In the genomic region with DNA sequence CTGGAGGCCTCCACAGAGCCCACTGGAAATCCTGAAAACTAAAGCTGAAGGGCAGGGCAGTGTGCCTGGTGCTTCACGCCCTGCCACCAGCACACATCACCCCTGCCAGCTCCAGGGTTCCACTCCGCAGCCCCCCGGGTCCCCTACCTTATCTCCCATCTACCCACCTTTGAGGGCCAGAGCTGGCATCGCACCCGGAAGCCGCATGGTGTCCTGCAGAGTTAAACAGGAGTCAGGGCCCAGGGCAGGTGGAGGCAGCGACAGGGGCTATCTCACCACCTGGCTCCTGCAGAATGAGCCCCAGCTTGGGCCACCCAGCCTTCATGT, we compare ENCODE assay signal across 17 cellular contexts. TPM values are rescaled to one million over a fixed set of nuclear protein-coding genes. Genes with fewer than 3 reads are reported as not detected.
DNase-seq lines count a peak whose midpoint lies in the region; ATAC-seq, FAIRE-seq and TF ChIP-seq lines count a peak whose summit lies in the region.
"Had no signal": no experiment of that assay in that cellular context is flagged by ENCODE, and none has a peak within 500 bp of the region (broad histone marks: within the 10 kb centered on the region; RNA-seq: fewer than 3 reads in every experiment).

No MANE protein-coding gene starts in this region.

- ATAC-seq in thoracic aorta (ENCODE audit: insufficient number of reproducible peaks, low FRiP score, low read depth): no peak
- ATAC-seq: activated naive CD4-positive, alpha-beta T cell treated with anti-CD3 and anti-CD28 coated beads, Interleukin-2, amount 50 U/mL, for 72 hours had no signal

- TF ChIP-seq POLR2A in H1 (IDR thresholded peaks at IDR 0.05; ENCODE audit: control extremely low read depth in 1 of 2, low read depth in 2 of 2, low read length in 2 of 2): no peak

- intact Hi-C loops in Calu3 (cut with micrococcal nuclease; ENCODE audit: unreplicated experiment): no loop called here

- no peak for TF ChIP-seq RAD21 in H1 (IDR thresholded peaks at IDR 0.05 in 1 of 2, conservative IDR thresholded peaks at IDR 0.05 in 1 of 2; ENCODE audit: low read depth in 2 of 2, low read length in 2 of 2)

- no peak for TF ChIP-seq CTCF in H1 (IDR thresholded peaks at IDR 0.05; ENCODE audit: control extremely low read depth in 1 of 3, insufficient read depth in 1 of 3, low read depth in 1 of 3, low read length in 3 of 3)
- no peak for TF ChIP-seq CTCF in nephron progenitor cell (IDR thresholded peaks at IDR 0.05)
- TF ChIP-seq CTCF in thoracic aorta (IDR thresholded peaks at IDR 0.05): no peak
- no peak for TF ChIP-seq CTCF in Calu3 (IDR thresholded peaks at IDR 0.05; ENCODE audit: unreplicated experiment)

- no peak for TF ChIP-seq EP300 in H1 (IDR thresholded peaks at IDR 0.05; ENCODE audit: borderline replicate concordance in 1 of 2, low read depth in 2 of 2, low read length in 2 of 2)

- H3K79me1 ChIP-seq in H1 (ENCODE audit: low read depth, low read length): no peaks in the 10 kb centered on the region

- no peaks in the 10 kb centered on the region for H3K9me3 Mint-ChIP-seq in nephron progenitor cell
- H3K9me3 Mint-ChIP-seq in Calu3 (ENCODE audit: low read depth, unreplicated experiment): no peaks in the 10 kb centered on the region
- H3K9me3 Mint-ChIP-seq: activated naive CD4-positive, alpha-beta T cell treated with anti-CD3 and anti-CD28 coated beads, Interleukin-2, amount 50 U/mL, for 72 hours had no signal

- BruUV-seq in Calu3 (replicated peaks; lab: Mats Ljungman, UMichigan): no TSS peak

- peak overlapping the region; percentile 78 for H2BK12ac ChIP-seq in H1 (ENCODE audit: low read depth, low read length)

- 0 out of 2 replicates have a peak overlapping the region, but pooled peaks have one; percentile 51 for H4K8ac ChIP-seq in H1 (ENCODE audit: extremely low read depth, insufficient read depth, low read length)

- H3K79me2 ChIP-seq in H1 (ENCODE audit: control insufficient read depth in 1 of 2, insufficient read depth in 2 of 2, low read length in 2 of 2): no peaks in the 10 kb centered on the region

- H3K4me1 Mint-ChIP-seq in nephron progenitor cell: peaks cover 98% of the 10 kb centered on the region
- peaks cover 7% of the 10 kb centered on the region for H3K4me1 Mint-ChIP-seq in Calu3 (ENCODE audit: low read depth, unreplicated experiment)

- CTCF ChIA-PET in H1 (lab: Charles Lee; ENCODE audit: partially characterized antibody): interaction anchor here (0.6 to 13.1 kb wide), 11 partner anchors 13 to 195 kb away, joined by 3 to 188 read pairs (median 10); a partner anchor contains a TSS
- CTCF ChIA-PET in Calu3 (lab: Charles Lee): no interaction called here

- H3K23ac ChIP-seq in H1 (ENCODE audit: insufficient read length): no peak overlapping the region

- H2BK20ac ChIP-seq in H1 (ENCODE audit: low read length): no peak overlapping the region

- H3K27ac ChIP-seq in H1 (ENCODE audit: low read depth, low read length) (no peak overlapping the region), thoracic aorta (peak overlapping the region; percentile 97)

- no peak overlapping the region for H3K14ac ChIP-seq in H1 (ENCODE audit: insufficient read length)

- peaks cover 19% of the 10 kb centered on the region for H3K36me3 Mint-ChIP-seq in nephron progenitor cell (ENCODE audit: low read depth)
- H3K36me3 Mint-ChIP-seq in Calu3 (ENCODE audit: insufficient read depth, unreplicated experiment): no peaks in the 10 kb centered on the region
- H3K36me3 Mint-ChIP-seq: activated naive CD4-positive, alpha-beta T cell treated with anti-CD3 and anti-CD28 coated beads, Interleukin-2, amount 50 U/mL, for 72 hours had no signal

- H2BK5ac ChIP-seq in H1 (ENCODE audit: low read depth, low read length): peak overlapping the region; percentile 73; the same call in 1 of the 2 replicates

- H3K4me3 ChIP-seq in NT2/D1 (ENCODE audit: insufficient read length, low read depth) (no peak overlapping the region), H1 (ENCODE audit: extremely low read depth in 1 of 4, insufficient read depth in 2 of 4, low read depth in 3 of 4, low read length in 4 of 4) (no peak overlapping the region), thoracic aorta (no peak overlapping the region)
- H3K4me3 ChIP-seq: HAP-1 had no signal

- H3K27me3 ChIP-seq in NT2/D1 (ENCODE audit: insufficient read depth, insufficient read length) (peaks cover 20% of the 10 kb centered on the region), H1 (replicated peaks in 1 of 4; ENCODE audit: control insufficient read depth in 3 of 4, extremely low read depth in 1 of 4, insufficient read depth in 3 of 4, low read length in 3 of 4) (peaks cover 0 to 3% (median 1%) of the 10 kb centered on the region in 4 experiments; a peak in 3 of 7 replicates), thoracic aorta (replicated peaks; ENCODE audit: insufficient read depth) (no peaks in the 10 kb centered on the region)

- H3K56ac ChIP-seq in H1 (replicated peaks; ENCODE audit: insufficient read length, low read depth, low read length): no peak overlapping the region

- H3K4me1 ChIP-seq in NT2/D1 (ENCODE audit: insufficient read depth, insufficient read length) (peaks cover 36% of the 10 kb centered on the region), H1 (replicated peaks in 1 of 4; ENCODE audit: control insufficient read depth in 3 of 4, insufficient read depth in 4 of 4, low read length in 3 of 4) (peaks cover 4 to 32% (median 26%) of the 10 kb centered on the region in 4 experiments), thoracic aorta (ENCODE audit: control insufficient read depth in 1 of 2, low read depth in 2 of 2) (peaks cover 69 to 100% of the 10 kb centered on the region in 2 donors)
- H3K4me1 ChIP-seq: HAP-1 had no signal

- peaks cover 0 to under 1% of the 10 kb centered on the region in 2 experiments for H4K20me1 ChIP-seq in H1 (replicated peaks in 1 of 2; ENCODE audit: control insufficient read depth in 1 of 2, insufficient read depth in 2 of 2, low read length in 2 of 2)

- H3K4me2 ChIP-seq in H1 (ENCODE audit: insufficient read depth in 1 of 2, low read depth in 2 of 2, low read length in 2 of 2): peak overlapping the region in 1 of 2 experiments; percentile 18; a peak in 1 of 4 replicates

- no peak overlapping the region; the same call in 1 of the 2 replicates for H3K18ac ChIP-seq in H1 (ENCODE audit: extremely low read depth, low read length)

- no peak overlapping the region for H2BK120ac ChIP-seq in H1 (replicated peaks; ENCODE audit: low read depth, low read length)

- POLR2A ChIA-PET in H1 (lab: Charles Lee; ENCODE audit: partially characterized antibody): interaction anchor here (1.4 kb wide), 2 partner anchors 15 to 79 kb away, joined by 4 to 5 read pairs; no protein-coding TSS in a partner anchor

- no peak overlapping the region for H2BK15ac ChIP-seq in H1 (ENCODE audit: low read length)

- WGBS in H1 (ENCODE audit: extremely low coverage in 1 of 2, insufficient coverage in 1 of 2, insufficient read length in 1 of 2, insufficient replicate concordance in 2 of 2, low coverage in 1 of 2, low lambda C conversion rate in 2 of 2, missing lambda C conversion rate in 1 of 2), 2 experiments: 88% methylated on average over 7 of the region's 7 CpGs; no CpG with 5 or more reads in 1 of the 2 experiments

- peaks cover 9% of the 10 kb centered on the region for H3K27me3 Mint-ChIP-seq in nephron progenitor cell (ENCODE audit: low read depth, poor library complexity)
- peaks cover 70% of the 10 kb centered on the region for H3K27me3 Mint-ChIP-seq in Calu3 (ENCODE audit: unreplicated experiment)

- H3K27ac Mint-ChIP-seq in nephron progenitor cell (peak overlapping the region; percentile 62), Calu3 (ENCODE audit: unreplicated experiment) (no peak overlapping the region)
- H3K27ac Mint-ChIP-seq: activated naive CD4-positive, alpha-beta T cell treated with anti-CD3 and anti-CD28 coated beads, Interleukin-2, amount 50 U/mL, for 72 hours had no signal

- H3K4me3 Mint-ChIP-seq in nephron progenitor cell (no peak overlapping the region), Calu3 (ENCODE audit: low read depth, unreplicated experiment) (no peak overlapping the region)

- FAIRE-seq in H1 (lab: Jason Lieb, UNC): no peak

- H3K4ac ChIP-seq in H1 (replicated peaks; ENCODE audit: insufficient read length, low read depth, low read length): peak overlapping the region; percentile 0

- peaks cover 53% of the 10 kb centered on the region for H3K36me3 ChIP-seq in NT2/D1 (ENCODE audit: insufficient read depth, insufficient read length, low read length)
- no peaks in the 10 kb centered on the region for H3K36me3 ChIP-seq in H1 (ENCODE audit: control insufficient read depth in 2 of 4, insufficient read depth in 4 of 4, low read length in 3 of 4)
- H3K36me3 ChIP-seq in thoracic aorta: peaks cover 33% of the 10 kb centered on the region
- H3K36me3 ChIP-seq: HAP-1 had no signal

- H3K9ac ChIP-seq in NT2/D1 (ENCODE audit: insufficient read length, low read depth): peak overlapping the region; percentile 26
- no peak overlapping the region for H3K9ac ChIP-seq in H1 (replicated peaks in 1 of 4; ENCODE audit: extremely low read depth in 1 of 4, low read depth in 3 of 4, low read length in 3 of 4)

- no peak overlapping the region for H4K5ac ChIP-seq in H1 (ENCODE audit: insufficient read length, low read depth, low read length)

- peak overlapping the region; percentile 93; the same call in 1 of the 2 replicates for H2AK5ac ChIP-seq in H1 (ENCODE audit: low read depth, low read length)

- DNase-seq in NT2/D1 (ENCODE audit: low read depth, low spot score) (no peak), H1 (ENCODE audit: low read depth in 1 of 2, low spot score in 2 of 2) (no peak), nephron progenitor cell (no peak), thoracic aorta (ENCODE audit: low spot score) (no peak), COR-L47 (lab: John Stamatoyannopoulos, UW) (no peak), Calu3 (no peak), NCI-H526 treated with DMSO at 0.1 percent for 48 hours (lab: John Stamatoyannopoulos, UW) (no peak), SIG-M5 treated with dmso at 0.1 percent for 504 hours (lab: John Stamatoyannopoulos, UW; ENCODE audit: unreplicated experiment) (no peak)
- DNase-seq: glutamatergic neuron; MV-4-11; NCI-H2107; stimulated activated CD4-positive, alpha-beta T cell treated with anti-CD3 and anti-CD28 coated beads, Interleukin-2, amount 100 ng/mL, for 48 hours; stimulated activated CD8-positive, alpha-beta memory T cell treated with anti-CD3 and anti-CD28 coated beads, Interleukin-4, amount 100 ng/mL, for 48 hours; T-helper 2 cell had no signal

- H2AFZ ChIP-seq in H1 (ENCODE audit: low read length): no peak overlapping the region

- H3K23me2 ChIP-seq in H1 (ENCODE audit: low read depth, low read length): no peaks in the 10 kb centered on the region

- H4K91ac ChIP-seq in H1 (replicated peaks; ENCODE audit: insufficient read length, low read length): peak overlapping the region; percentile 37

- H3K9me3 ChIP-seq in NT2/D1 (ENCODE audit: insufficient read depth, low read length) (no peaks in the 10 kb centered on the region), H1 (ENCODE audit: insufficient read depth in 2 of 2, low read depth in 1 of 2, low read length in 1 of 2) (no peaks in the 10 kb centered on the region), thoracic aorta (no peaks in the 10 kb centered on the region)
- H3K9me3 ChIP-seq: HAP-1 had no signal

RNA-seq across cellular contexts. Expression of a gene that starts 18.8 kb away (rescaled TPM):
- total RNA-seq in H1 (2021; fragmentation: NEBNext Ultra II Directional; extraction: Animal tissue kit (Norgen Biotek cat#: 25700)): 13.7 and 15.9 TPM in 2 replicates
- 4.2 and 5.9 TPM in 2 replicates for polyA plus RNA-seq in H1 (2011; rRNA removed)
- polyA plus RNA-seq in H1 (2011; cell fraction: cytosol; rRNA removed): 3.6 TPM
- 12.1 TPM for polyA plus RNA-seq in H1 (2011; cell fraction: nucleus; rRNA removed)
- 4.0 to 5.6 TPM (median 5.0 TPM) in 4 replicates for polyA plus RNA-seq in H1 (2012, experiment 1 of 2)
- 3.9 TPM for polyA plus RNA-seq in H1 (2012, experiment 2 of 2)
- 14.2 TPM for polyA plus RNA-seq in H1 (2013, experiment 1 of 2)
- 15.0 TPM for polyA plus RNA-seq in H1 (2013, experiment 2 of 2)
- polyA minus RNA-seq in H1 (2011; rRNA and poly(A)+ RNA removed): 15.1 and 15.7 TPM in 2 replicates
- polyA minus RNA-seq in H1 (2011; cell fraction: cytosol; rRNA and poly(A)+ RNA removed): 6.9 TPM
- 21.7 TPM for polyA minus RNA-seq in H1 (2011; cell fraction: nucleus; rRNA and poly(A)+ RNA removed)
- total RNA-seq in thoracic aorta: 100 to 1,000 TPM; 362 to 421 TPM
- total RNA-seq in Calu3 (2022): not detected in 2 replicates

RNA-seq across cellular contexts. Expression of a gene that starts 29.8 kb away (rescaled TPM):
- total RNA-seq in H1 (2021; fragmentation: NEBNext Ultra II Directional; extraction: Animal tissue kit (Norgen Biotek cat#: 25700)): not detected in 2 replicates
- 0.06 TPM in 1 of 2 replicates, not detected in the other for polyA plus RNA-seq in H1 (2011; rRNA removed)
- not detected for polyA plus RNA-seq in H1 (2011; cell fraction: cytosol; rRNA removed)
- not detected for polyA plus RNA-seq in H1 (2011; cell fraction: nucleus; rRNA removed)
- not detected in 4 replicates for polyA plus RNA-seq in H1 (2012, experiment 1 of 2)
- polyA plus RNA-seq in H1 (2012, experiment 2 of 2): 0.13 TPM
- 0.06 TPM for polyA plus RNA-seq in H1 (2013, experiment 1 of 2)
- 0.04 TPM for polyA plus RNA-seq in H1 (2013, experiment 2 of 2)
- not detected in 2 replicates for polyA minus RNA-seq in H1 (2011; rRNA and poly(A)+ RNA removed)
- not detected for polyA minus RNA-seq in H1 (2011; cell fraction: cytosol; rRNA and poly(A)+ RNA removed)
- polyA minus RNA-seq in H1 (2011; cell fraction: nucleus; rRNA and poly(A)+ RNA removed): not detected
- total RNA-seq in thoracic aorta (not detected), Calu3 (2022) (not detected in 2 replicates)
- total RNA-seq: activated naive CD4-positive, alpha-beta T cell treated with anti-CD3 and anti-CD28 coated beads, Interleukin-2, amount 50 U/mL, for 72 hours had no signal

RNA-seq across cellular contexts. Expression of a gene that starts 50.5 kb away (rescaled TPM):
- total RNA-seq in H1 (2021; fragmentation: NEBNext Ultra II Directional; extraction: Animal tissue kit (Norgen Biotek cat#: 25700)): not detected in 2 replicates
- polyA plus RNA-seq in H1 (2011; rRNA removed): 0.12 TPM in 1 of 2 replicates, not detected in the other
- not detected for polyA plus RNA-seq in H1 (2011; cell fraction: cytosol; rRNA removed)
- polyA plus RNA-seq in H1 (2011; cell fraction: nucleus; rRNA removed): not detected
- 0.14 TPM in 1 of 4 replicates, not detected in the others for polyA plus RNA-seq in H1 (2012, experiment 1 of 2)
- polyA plus RNA-seq in H1 (2012, experiment 2 of 2): 0.08 TPM
- 0.08 TPM for polyA plus RNA-seq in H1 (2013, experiment 1 of 2)
- polyA plus RNA-seq in H1 (2013, experiment 2 of 2): 0.04 TPM
- polyA minus RNA-seq in H1 (2011; rRNA and poly(A)+ RNA removed): not detected in 2 replicates
- not detected for polyA minus RNA-seq in H1 (2011; cell fraction: cytosol; rRNA and poly(A)+ RNA removed)
- not detected for polyA minus RNA-seq in H1 (2011; cell fraction: nucleus; rRNA and poly(A)+ RNA removed)
- total RNA-seq in thoracic aorta (10 to 100 TPM; 76.3 to 98.6 TPM), Calu3 (2022) (not detected in 2 replicates)

RNA-seq across cellular contexts. Expression of a gene that starts 53.1 kb away (rescaled TPM):
- 0.07 TPM in 1 of 2 replicates, not detected in the other for total RNA-seq in H1 (2021; fragmentation: NEBNext Ultra II Directional; extraction: Animal tissue kit (Norgen Biotek cat#: 25700))
- 0.02 and 0.12 TPM in 2 replicates for polyA plus RNA-seq in H1 (2011; rRNA removed)
- polyA plus RNA-seq in H1 (2011; cell fraction: cytosol; rRNA removed): 0.04 TPM
- polyA plus RNA-seq in H1 (2011; cell fraction: nucleus; rRNA removed): 0.58 TPM
- 0.09 to 0.13 TPM (median 0.11 TPM) in 3 of 4 replicates, not detected in the other for polyA plus RNA-seq in H1 (2012, experiment 1 of 2)
- polyA plus RNA-seq in H1 (2012, experiment 2 of 2): not detected
- polyA plus RNA-seq in H1 (2013, experiment 1 of 2): 0.06 TPM
- 0.06 TPM for polyA plus RNA-seq in H1 (2013, experiment 2 of 2)
- polyA minus RNA-seq in H1 (2011; rRNA and poly(A)+ RNA removed): 0.41 TPM in 1 of 2 replicates, not detected in the other
- polyA minus RNA-seq in H1 (2011; cell fraction: cytosol; rRNA and poly(A)+ RNA removed): not detected
- polyA minus RNA-seq in H1 (2011; cell fraction: nucleus; rRNA and poly(A)+ RNA removed): not detected
- total RNA-seq in thoracic aorta (not detected), Calu3 (2022) (not detected in 2 replicates)
- total RNA-seq: activated naive CD4-positive, alpha-beta T cell treated with anti-CD3 and anti-CD28 coated beads, Interleukin-2, amount 50 U/mL, for 72 hours; RPMI7951 had no signal

Comparison
In these comparisons a context has a peak if more than half of its experiments do, and no peak if none do; other contexts are left out.
1. RNA of a gene that starts 18.8 kb away (total RNA-seq): 362 to 421 TPM in thoracic aorta; 13.7 to 15.9 TPM in H1 and not detected in Calu3; every median in the first group is over 10 times any median in the second.
2. RNA of a gene that starts 50.5 kb away (total RNA-seq): 76.3 to 98.6 TPM in thoracic aorta; not detected in Calu3 and not detected in H1; every median in the first group is over 10 times any median in the second.